In genomic region chr9:87422999-87423398, GRCh38 we compare ENCODE assay signal across 25 cellular contexts.
DNase-seq lines count a peak whose midpoint lies in the region; ATAC-seq and TF ChIP-seq lines count a peak whose summit lies in the region.
"Had no signal": no experiment of that assay in that cellular context is flagged by ENCODE, and none has a peak within 500 bp of the region (broad histone marks: within the 10 kb centered on the region; RNA-seq: fewer than 3 reads in every experiment).

No MANE protein-coding gene starts in this region.

- H3K4ac ChIP-seq in mesenchymal stem cell (ENCODE audit: low read depth in 1 of 2, low read length in 2 of 2) = no peak overlapping the region

- H3K36me3 ChIP-seq in SK-N-SH (replicated peaks in 1 of 2; ENCODE audit: control insufficient read depth in 1 of 2, insufficient read depth in 2 of 2, low read length in 1 of 2) = no peaks in the 10 kb centered on the region
- no peaks in the 10 kb centered on the region for H3K36me3 ChIP-seq in mesenchymal stem cell (ENCODE audit: control insufficient read depth in 1 of 2, insufficient read depth in 2 of 2, low read depth in 1 of 2, low read length in 2 of 2)
- no peaks in the 10 kb centered on the region for H3K36me3 ChIP-seq in naive thymus-derived CD4-positive, alpha-beta T cell (ENCODE audit: control insufficient read depth in 2 of 3, insufficient read depth in 3 of 3, low read length in 3 of 3)
- H3K36me3 ChIP-seq: adrenal gland, breast epithelium had no signal

- H3K23ac ChIP-seq in mesenchymal stem cell (ENCODE audit: low read length in 2 of 2) = no peak overlapping the region

- POLR2A ChIA-PET in SK-N-SH (lab: Yijun Ruan, JAX) = no interaction called here
- POLR2A ChIA-PET in naive thymus-derived CD4-positive, alpha-beta T cell (lab: Charles Lee) = no interaction called here

- H3K27ac ChIP-seq in SK-N-SH (ENCODE audit: low read depth in 2 of 2, low read length in 1 of 2) (no peak overlapping the region), mesenchymal stem cell (ENCODE audit: low read length, poor library complexity, severe bottlenecking) (no peak overlapping the region)
- no peak overlapping the region for H3K27ac ChIP-seq in naive thymus-derived CD4-positive, alpha-beta T cell (ENCODE audit: low read depth, low read length)
- H3K27ac ChIP-seq: adrenal gland, breast epithelium, coronary artery, VCaP had no signal

- no peak for TF ChIP-seq EP300 in SK-N-SH (IDR thresholded peaks at IDR 0.05; ENCODE audit: borderline replicate concordance in 1 of 2, low read depth in 1 of 2, low read length in 1 of 2)

- peak; percentile 27; the same call in 1 of the 2 replicates for TF ChIP-seq RAD21 in SK-N-SH (IDR thresholded peaks at IDR 0.05; ENCODE audit: low read length)

- H3K4me3 Mint-ChIP-seq in naive thymus-derived CD4-positive, alpha-beta T cell = no peak overlapping the region
- H3K4me3 Mint-ChIP-seq: activated CD4-positive, alpha-beta T cell treated with anti-CD3 and anti-CD28 coated beads, Interleukin-2, amount 10 ng/mL, durations not matched to agents 24 days and 14 days; activated T-cell treated with anti-CD3 and anti-CD28 coated beads, Interleukin-2, amount 50 U/mL, for 72 hours; B cell; H9; naive B cell; type B pancreatic cell had no signal

- no peak overlapping the region for H2AK5ac ChIP-seq in mesenchymal stem cell (ENCODE audit: low read length, severe bottlenecking)

- H4K8ac ChIP-seq in mesenchymal stem cell (ENCODE audit: low read length) = no peak overlapping the region

- DNase-seq in SK-N-SH (no peak), amniotic epithelial cell (ENCODE audit: low read depth) (peak; percentile 30), kidney tubule cell (ENCODE audit: low spot score) (peak; percentile 47), midbrain (lab: John Stamatoyannopoulos, UW) (no peak), mesenchymal stem cell (no peak)
- no peak for DNase-seq in naive thymus-derived CD4-positive, alpha-beta T cell
- DNase-seq: activated CD4-positive, alpha-beta T cell treated with anti-CD3 and anti-CD28 coated beads, Interleukin-2, amount 10 ng/mL, durations not matched to agents 24 days and 14 days; activated naive CD4-positive, alpha-beta T cell treated with Interleukin-2 at 50 U/mL for 16 hours; activated T-cell treated with anti-CD3 and anti-CD28 coated beads, Interleukin-2, amount 50 U/mL, for 72 hours; adrenal gland; glutamatergic neuron; H9; naive B cell; NCI-H446; occipital lobe; small intestine; stimulated activated CD4-positive, alpha-beta T cell treated with anti-CD3 and anti-CD28 coated beads, Interleukin-2, amount 100 ng/mL, for 24 hours; T-helper 2 cell had no signal

- H4K20me1 ChIP-seq in SK-N-SH (ENCODE audit: insufficient read depth) = no peaks in the 10 kb centered on the region

- H3K27me3 ChIP-seq in SK-N-SH (ENCODE audit: insufficient read depth) (no peaks in the 10 kb centered on the region), mesenchymal stem cell (ENCODE audit: control insufficient read depth in 1 of 2, insufficient read depth in 1 of 2, low read length in 2 of 2) (peaks cover 0 to 1% of the 10 kb centered on the region in 2 experiments)
- H3K27me3 ChIP-seq in naive thymus-derived CD4-positive, alpha-beta T cell (ENCODE audit: control insufficient read depth in 2 of 2, insufficient read depth in 2 of 2, low read length in 2 of 2) = no peaks in the 10 kb centered on the region
- H3K27me3 ChIP-seq: adrenal gland, breast epithelium had no signal

- H3K9me2 ChIP-seq in SK-N-SH = no peaks in the 10 kb centered on the region

- H3K79me2 ChIP-seq in SK-N-SH (ENCODE audit: insufficient read depth) = no peaks in the 10 kb centered on the region

- H3F3A ChIP-seq in SK-N-SH (replicated peaks; ENCODE audit: insufficient read depth) = no peaks in the 10 kb centered on the region

- H2BK12ac ChIP-seq in mesenchymal stem cell (ENCODE audit: low read length in 2 of 2) = no peak overlapping the region

- H2BK5ac ChIP-seq in mesenchymal stem cell (ENCODE audit: low read depth, low read length, poor library complexity, severe bottlenecking) = no peak overlapping the region

- CTCF ChIA-PET in SK-N-SH (lab: Yijun Ruan, JAX) = interaction anchor here (1.0 to 1.6 kb wide), 2 partner anchors 25 to 75 kb away, joined by 3 to 4 read pairs; partner anchors contain the start of gene DAPK1
- CTCF ChIA-PET in naive thymus-derived CD4-positive, alpha-beta T cell (lab: Charles Lee) = no interaction called here

- no peak for ATAC-seq in SK-N-SH treated with all-trans-retinoic acid at 6 μM for 48 hours
- ATAC-seq in HG03442 (IDR thresholded peaks at IDR 0.05; ENCODE audit: unreplicated experiment) = no peak
- ATAC-seq in naive thymus-derived CD4-positive, alpha-beta T cell = no peak
- ATAC-seq: activated T-cell treated with anti-CD3 and anti-CD28 coated beads, Interleukin-2, amount 50 U/mL, for 72 hours had no signal

- H3K9ac ChIP-seq in SK-N-SH (no peak overlapping the region), mesenchymal stem cell (ENCODE audit: low read length) (no peak overlapping the region)

- TF ChIP-seq CTCF in SK-N-SH (IDR thresholded peaks at IDR 0.05) = no peak

- no peak overlapping the region for H3K14ac ChIP-seq in mesenchymal stem cell (ENCODE audit: low read length in 2 of 2)

- H2BK120ac ChIP-seq in mesenchymal stem cell (ENCODE audit: low read depth, low read length) = no peak overlapping the region

- intact Hi-C loops in naive thymus-derived CD4-positive, alpha-beta T cell (cut with micrococcal nuclease) = no loop called here

- no peak overlapping the region for H3K18ac ChIP-seq in mesenchymal stem cell (ENCODE audit: low read depth in 1 of 2, low read length in 2 of 2)

- H2AFZ ChIP-seq in SK-N-SH (ENCODE audit: low read depth) (no peak overlapping the region), mesenchymal stem cell (ENCODE audit: low read depth, low read length) (no peak overlapping the region)

- H2BK15ac ChIP-seq in mesenchymal stem cell (ENCODE audit: low read depth, poor library complexity, severe bottlenecking) = no peak overlapping the region

- H3K4me1 ChIP-seq in SK-N-SH (ENCODE audit: control insufficient read depth in 1 of 2, insufficient read depth in 2 of 2, low read depth in 1 of 2, low read length in 1 of 2) (no peaks in the 10 kb centered on the region), mesenchymal stem cell (ENCODE audit: control insufficient read depth, insufficient read depth, low read depth, low read length) (peaks cover 1% of the 10 kb centered on the region)
- no peaks in the 10 kb centered on the region for H3K4me1 ChIP-seq in naive thymus-derived CD4-positive, alpha-beta T cell (ENCODE audit: control insufficient read depth in 2 of 2, insufficient read depth in 2 of 2, low read length in 2 of 2)
- H3K4me1 ChIP-seq: adrenal gland, breast epithelium had no signal

- H3K9me3 ChIP-seq in SK-N-SH (no peaks in the 10 kb centered on the region), mesenchymal stem cell (ENCODE audit: control insufficient read depth, low read length) (no peaks in the 10 kb centered on the region)
- no peaks in the 10 kb centered on the region for H3K9me3 ChIP-seq in naive thymus-derived CD4-positive, alpha-beta T cell (ENCODE audit: control insufficient read depth in 2 of 3, low read length in 3 of 3)
- H3K9me3 ChIP-seq: adrenal gland, breast epithelium had no signal

- H3K4me3 ChIP-seq in SK-N-SH (ENCODE audit: low read depth in 2 of 2, low read length in 1 of 2) (no peak overlapping the region), mesenchymal stem cell (ENCODE audit: insufficient read depth in 1 of 2, low read depth in 1 of 2, low read length in 2 of 2) (no peak overlapping the region)
- no peak overlapping the region for H3K4me3 ChIP-seq in naive thymus-derived CD4-positive, alpha-beta T cell (ENCODE audit: low read length)
- H3K4me3 ChIP-seq: adrenal gland, breast epithelium, coronary artery had no signal

- H3K79me1 ChIP-seq in mesenchymal stem cell (replicated peaks; ENCODE audit: low read length, poor library complexity, severe bottlenecking) = no peaks in the 10 kb centered on the region

- no peak overlapping the region for H4K91ac ChIP-seq in mesenchymal stem cell (ENCODE audit: low read length)

- H3K4me1 Mint-ChIP-seq in naive thymus-derived CD4-positive, alpha-beta T cell = no peaks in the 10 kb centered on the region
- H3K4me1 Mint-ChIP-seq: activated CD4-positive, alpha-beta T cell treated with anti-CD3 and anti-CD28 coated beads, Interleukin-2, amount 10 ng/mL, durations not matched to agents 24 days and 14 days; B cell; naive B cell had no signal

- peaks cover 5 to 18% (median 7%) of the 10 kb centered on the region in 11 donors for H3K9me3 Mint-ChIP-seq in naive thymus-derived CD4-positive, alpha-beta T cell

- H3K27me3 Mint-ChIP-seq in naive thymus-derived CD4-positive, alpha-beta T cell = peaks cover 0 to 21% (median 6%) of the 10 kb centered on the region in 5 donors
- H3K27me3 Mint-ChIP-seq: activated CD4-positive, alpha-beta T cell treated with anti-CD3 and anti-CD28 coated beads, Interleukin-2, amount 10 ng/mL, durations not matched to agents 24 days and 14 days; type B pancreatic cell had no signal

- no peak overlapping the region for H3K27ac Mint-ChIP-seq in naive thymus-derived CD4-positive, alpha-beta T cell
- H3K27ac Mint-ChIP-seq: activated CD4-positive, alpha-beta T cell treated with anti-CD3 and anti-CD28 coated beads, Interleukin-2, amount 10 ng/mL, durations not matched to agents 24 days and 14 days; activated T-cell treated with anti-CD3 and anti-CD28 coated beads, Interleukin-2, amount 50 U/mL, for 72 hours; B cell; H9; naive B cell; type B pancreatic cell had no signal

- H3K4me2 ChIP-seq in SK-N-SH (no peak overlapping the region), mesenchymal stem cell (ENCODE audit: low read length, poor library complexity, severe bottlenecking) (no peak overlapping the region)

- WGBS in SK-N-SH (ENCODE audit: low lambda C conversion rate) = 42% methylated on average over 1 of the region's 1 CpG
- WGBS in mesenchymal stem cell = 100% methylated on average over 1 of the region's 1 CpG

- peaks cover 0 to 4% (median 3%) of the 10 kb centered on the region in 5 donors for H3K36me3 Mint-ChIP-seq in naive thymus-derived CD4-positive, alpha-beta T cell
- H3K36me3 Mint-ChIP-seq: type B pancreatic cell had no signal

TF ChIP-seq in SK-N-SH, 30 proteins besides CTCF, POLR2A, EP300 and RAD21 (continues in another document):
- no peak for TF ChIP-seq MAX (IDR thresholded peaks at IDR 0.05; ENCODE audit: low read depth)

TF ChIP-seq in SK-N-SH treated with all-trans-retinoic acid at 6 μM for 48 hours, 23 proteins besides CTCF, POLR2A, EP300 and RAD21:
- no peak for TF ChIP-seq ZNF70 (CRISPR knock-in tag; IDR thresholded peaks at IDR 0.05)
- no peak for TF ChIP-seq BACH2 (CRISPR knock-in tag; IDR thresholded peaks at IDR 0.05; ENCODE audit: borderline replicate concordance)
- no peak for TF ChIP-seq ARNTL (CRISPR knock-in tag; IDR thresholded peaks at IDR 0.05; ENCODE audit: borderline replicate concordance, low read depth)

Comparison
In these comparisons a context has a peak if more than half of its experiments do, and no peak if none do; other contexts are left out.
1. DNase-seq: peak in amniotic epithelial cell (single experiment) and kidney tubule cell (single experiment); none in SK-N-SH (single experiment), midbrain (single experiment), mesenchymal stem cell (single experiment) and naive thymus-derived CD4-positive, alpha-beta T cell (0 of 9).